8 cellular contexts compared by ENCODE assay signal in the genomic region with DNA sequence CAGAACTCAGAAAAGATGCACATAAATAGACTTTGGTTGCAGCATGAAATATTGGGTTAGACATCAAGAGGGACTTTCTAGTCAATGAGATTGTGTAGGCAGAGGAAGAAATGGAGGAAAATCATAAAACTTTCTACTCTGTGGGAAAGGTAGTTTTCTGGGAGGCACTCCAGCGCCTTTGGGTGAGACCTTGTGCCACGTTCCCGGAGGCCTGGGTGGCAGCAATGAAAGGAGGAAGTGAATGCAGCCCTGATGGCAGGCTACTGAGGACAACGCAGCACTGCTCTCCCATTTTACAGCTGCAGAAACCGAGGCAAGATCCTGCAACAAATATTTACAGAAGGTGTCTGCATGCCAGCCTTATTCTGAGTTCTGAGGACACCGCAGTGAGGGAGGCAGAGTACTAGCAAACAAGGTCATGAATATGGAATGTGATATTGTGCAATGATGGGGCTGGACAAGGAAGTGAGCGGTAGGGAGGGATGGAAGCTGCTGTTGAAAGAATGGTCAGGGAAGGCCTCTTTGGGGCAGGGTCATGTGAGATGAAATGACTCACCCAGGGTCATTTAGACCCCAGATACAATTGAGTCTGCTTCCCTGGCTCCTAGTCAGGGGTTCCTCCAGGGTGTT.
DNase-seq lines count a peak whose midpoint lies in the region; ATAC-seq and TF ChIP-seq lines count a peak whose summit lies in the region.

No MANE protein-coding gene starts in this region.

- no peak for TF ChIP-seq CTCF in foreskin fibroblast (IDR thresholded peaks at IDR 0.05; ENCODE audit: low read depth, low read length)

- H3K4me3 ChIP-seq in foreskin fibroblast (ENCODE audit: low read depth in 1 of 2, low read length in 2 of 2) (no peak overlapping the region), skeletal muscle cell (ENCODE audit: low read depth, low read length) (no peak overlapping the region)

- DNase-seq in HCEC 1CT (peak; percentile 95), SKM-1 treated with dmso at 0.1 percent for 144 hours (lab: John Stamatoyannopoulos, UW; ENCODE audit: unreplicated experiment) (peak; percentile 43), foreskin fibroblast (peak; percentile 98), skeletal muscle cell (ENCODE audit: low read depth) (peak; percentile 80), NCI-H128 (lab: John Stamatoyannopoulos, UW; ENCODE audit: unreplicated experiment) (no peak), NCI-H1436 treated with DMSO at 0.1 percent for 48 hours (lab: John Stamatoyannopoulos, UW) (no peak)
- no peak for DNase-seq in stimulated activated CD4-positive, alpha-beta T cell treated with anti-CD3 and anti-CD28 coated beads, Interleukin-4, amount 100 ng/mL, for 4 hours

- H3K9me3 Mint-ChIP-seq in activated T-helper 17 cell treated with anti-CD3 and anti-CD28 coated beads, Interleukin-2, amount 50 U/mL, for 72 hours: no peaks in the 10 kb centered on the region

- no peaks in the 10 kb centered on the region for H3K27me3 Mint-ChIP-seq in activated T-helper 17 cell treated with anti-CD3 and anti-CD28 coated beads, Interleukin-2, amount 50 U/mL, for 72 hours

- no peaks in the 10 kb centered on the region for H3K36me3 Mint-ChIP-seq in activated T-helper 17 cell treated with anti-CD3 and anti-CD28 coated beads, Interleukin-2, amount 50 U/mL, for 72 hours (ENCODE audit: low read depth)

- no peak overlapping the region for H3K27ac Mint-ChIP-seq in activated T-helper 17 cell treated with anti-CD3 and anti-CD28 coated beads, Interleukin-2, amount 50 U/mL, for 72 hours

- no peak for ATAC-seq in activated T-helper 17 cell treated with anti-CD3 and anti-CD28 coated beads, Interleukin-2, amount 50 U/mL, for 72 hours (replicated peaks)

- no peaks in the 10 kb centered on the region for H3K4me1 Mint-ChIP-seq in activated T-helper 17 cell treated with anti-CD3 and anti-CD28 coated beads, Interleukin-2, amount 50 U/mL, for 72 hours

- no peak overlapping the region for H3K4me3 Mint-ChIP-seq in activated T-helper 17 cell treated with anti-CD3 and anti-CD28 coated beads, Interleukin-2, amount 50 U/mL, for 72 hours

Comparison
In these comparisons a context has a peak if more than half of its experiments do, and no peak if none do; other contexts are left out.
1. DNase-seq: peak in HCEC 1CT (single experiment), SKM-1 treated with dmso at 0.1 percent for 144 hours (single experiment), foreskin fibroblast (2 of 2) and skeletal muscle cell (single experiment); none in NCI-H128 (single experiment), stimulated activated CD4-positive, alpha-beta T cell treated with anti-CD3 and anti-CD28 coated beads, Interleukin-4, amount 100 ng/mL, for 4 hours (0 of 2) and NCI-H1436 treated with DMSO at 0.1 percent for 48 hours (single experiment).